In genomic region chr2:136225950-136226835, GRCh38 we compare ENCODE assay signal across 9 cellular contexts.
DNase-seq lines count a peak whose midpoint lies in the region; ATAC-seq and TF ChIP-seq lines count a peak whose summit lies in the region.
"Had no signal": no experiment of that assay in that cellular context is flagged by ENCODE, and none has a peak within 500 bp of the region (broad histone marks: within the 10 kb centered on the region; RNA-seq: fewer than 3 reads in every experiment).

No MANE protein-coding gene starts in this region.

- ATAC-seq in GM19035 (IDR thresholded peaks at IDR 0.05; ENCODE audit: unreplicated experiment) (peak; percentile 72), HG03520 (IDR thresholded peaks at IDR 0.05; ENCODE audit: unreplicated experiment) (peak; percentile 65), GM19397 (IDR thresholded peaks at IDR 0.05; ENCODE audit: unreplicated experiment) (no peak)
- peak; percentile 63 for ATAC-seq in activated naive CD8-positive, alpha-beta T cell treated with anti-CD3 and anti-CD28 coated beads, Interleukin-2, amount 50 U/mL, for 24 hours

- no peak overlapping the region for H4K5ac ChIP-seq in H9 (ENCODE audit: insufficient read length, low read depth, low read length)

- peak overlapping the region; percentile 37 for H3K27ac Mint-ChIP-seq in activated naive CD8-positive, alpha-beta T cell treated with anti-CD3 and anti-CD28 coated beads, Interleukin-2, amount 50 U/mL, for 24 hours
- H3K27ac Mint-ChIP-seq in H9: peak overlapping the region in 1 of 3 experiments; percentile 44; a peak in 1 of 7 replicates
- H3K27ac Mint-ChIP-seq in activated CD4-positive, alpha-beta memory T cell treated with anti-CD3 and anti-CD28 coated beads for 36 hours: no peak overlapping the region

- no peak overlapping the region for H2BK15ac ChIP-seq in H9 (ENCODE audit: low read depth, low read length)

- peak overlapping the region; percentile 4 to 69 (median 51); a peak in 20 of 22 replicates for H3K4me2 ChIP-seq in BLaER1 treated with 17β-estradiol and CSF1 and Interleukin-3, amounts not matched to agents 10 nM and 100 nM
- no peak overlapping the region for H3K4me2 ChIP-seq in H9 (ENCODE audit: insufficient read depth, insufficient read length, low read length)

- H2AK5ac ChIP-seq in H9 (ENCODE audit: insufficient read length, low read length): no peak overlapping the region

- H3K18ac ChIP-seq in H9 (ENCODE audit: insufficient read length, low read depth, low read length): no peak overlapping the region

- no peaks in the 10 kb centered on the region for H3K27me3 Mint-ChIP-seq in activated naive CD8-positive, alpha-beta T cell treated with anti-CD3 and anti-CD28 coated beads, Interleukin-2, amount 50 U/mL, for 24 hours
- H3K27me3 Mint-ChIP-seq in H9 (ENCODE audit: low read depth): no peaks in the 10 kb centered on the region; the same call in 1 of the 2 replicates
- H3K27me3 Mint-ChIP-seq in activated CD4-positive, alpha-beta memory T cell treated with anti-CD3 and anti-CD28 coated beads for 36 hours: no peaks in the 10 kb centered on the region

- no peak overlapping the region for H4K91ac ChIP-seq in H9 (ENCODE audit: insufficient read length, low read depth, low read length)

- no peaks in the 10 kb centered on the region for H3K27me3 ChIP-seq in BLaER1 treated with 17β-estradiol and CSF1 and Interleukin-3, amounts not matched to agents 10 nM and 100 nM
- H3K27me3 ChIP-seq in H9 (ENCODE audit: insufficient read depth, low read length): no peaks in the 10 kb centered on the region

- no peak overlapping the region for H2BK20ac ChIP-seq in H9 (ENCODE audit: low read depth, low read length, poor library complexity, severe bottlenecking)

- H3K9me3 ChIP-seq in BLaER1 treated with 17β-estradiol and CSF1 and Interleukin-3, amounts not matched to agents 10 nM and 100 nM (replicated peaks in 1 of 11): peaks cover 0 to 16% (median 7%) of the 10 kb centered on the region in 11 experiments; a peak in 12 of 22 replicates
- H3K9me3 ChIP-seq in H9 (ENCODE audit: control insufficient read depth, low read depth, low read length): no peaks in the 10 kb centered on the region

- H3T11ph ChIP-seq in H9 (ENCODE audit: low read length): no peak overlapping the region

- peak overlapping the region in 2 of 11 experiments; percentile 11 to 16; a peak in 2 of 22 replicates for H3K27ac ChIP-seq in BLaER1 treated with 17β-estradiol and CSF1 and Interleukin-3, amounts not matched to agents 10 nM and 100 nM
- H3K27ac ChIP-seq in H9 (ENCODE audit: insufficient read length, low read depth, low read length): no peak overlapping the region

- H3K9ac ChIP-seq in BLaER1 treated with 17β-estradiol and CSF1 and Interleukin-3, amounts not matched to agents 10 nM and 100 nM: peak overlapping the region in 1 of 11 experiments; percentile 13; a peak in 1 of 22 replicates
- no peak overlapping the region for H3K9ac ChIP-seq in H9 (ENCODE audit: extremely low read depth, insufficient read length, low read length)

- H4K8ac ChIP-seq in H9 (replicated peaks; ENCODE audit: insufficient read length, low read depth, low read length): no peak overlapping the region

- POLR2A ChIA-PET in activated CD4-positive, alpha-beta memory T cell treated with anti-CD3 and anti-CD28 coated beads for 36 hours (lab: Charles Lee): no interaction called here

- no CpG with 5 or more reads among the region's 7 CpGs for WGBS in H9 (ENCODE audit: extremely low coverage, insufficient read length, low lambda C conversion rate)

- no peak for DNase-seq in activated naive CD8-positive, alpha-beta T cell treated with anti-CD3 and anti-CD28 coated beads, Interleukin-2, amount 50 U/mL, for 24 hours
- DNase-seq in H9 (no peak), OCI-M1 (lab: John Stamatoyannopoulos, UW) (no peak)
- DNase-seq in activated CD4-positive, alpha-beta memory T cell treated with anti-CD3 and anti-CD28 coated beads for 36 hours: no peak
- DNase-seq: stimulated activated CD4-positive, alpha-beta T cell treated with anti-CD3 and anti-CD28 coated beads, Interleukin-4, amount 100 ng/mL, for 24 hours had no signal

- no peak overlapping the region; the same call in 1 of the 2 replicates for H3K14ac ChIP-seq in H9 (ENCODE audit: insufficient read depth, low read length)

- peaks cover 19 to 64% (median 42%) of the 10 kb centered on the region in 10 experiments for H3K4me1 ChIP-seq in BLaER1 treated with 17β-estradiol and CSF1 and Interleukin-3, amounts not matched to agents 10 nM and 100 nM
- H3K4me1 ChIP-seq in H9 (ENCODE audit: insufficient read depth, low read length): peaks cover 9% of the 10 kb centered on the region; the same call in 1 of the 2 replicates

- peaks cover 25% of the 10 kb centered on the region for H3K4me1 Mint-ChIP-seq in activated naive CD8-positive, alpha-beta T cell treated with anti-CD3 and anti-CD28 coated beads, Interleukin-2, amount 50 U/mL, for 24 hours
- peaks cover 5 to 13% of the 10 kb centered on the region in 2 experiments for H3K4me1 Mint-ChIP-seq in H9
- H3K4me1 Mint-ChIP-seq in activated CD4-positive, alpha-beta memory T cell treated with anti-CD3 and anti-CD28 coated beads for 36 hours (ENCODE audit: low read depth): peaks cover 13% of the 10 kb centered on the region

- H3K4me3 Mint-ChIP-seq in activated naive CD8-positive, alpha-beta T cell treated with anti-CD3 and anti-CD28 coated beads, Interleukin-2, amount 50 U/mL, for 24 hours: no peak overlapping the region
- H3K4me3 Mint-ChIP-seq in H9: no peak overlapping the region
- no peak overlapping the region for H3K4me3 Mint-ChIP-seq in activated CD4-positive, alpha-beta memory T cell treated with anti-CD3 and anti-CD28 coated beads for 36 hours

- H3K36me3 ChIP-seq in BLaER1 treated with 17β-estradiol and CSF1 and Interleukin-3, amounts not matched to agents 10 nM and 100 nM: no peaks in the 10 kb centered on the region

- H3K56ac ChIP-seq in H9 (ENCODE audit: insufficient read length, low read depth, low read length): no peak overlapping the region

- H3K23me2 ChIP-seq in H9 (ENCODE audit: insufficient read length, low read depth, low read length, poor library complexity, severe bottlenecking): no peaks in the 10 kb centered on the region

- no peak overlapping the region for H3K4ac ChIP-seq in H9 (ENCODE audit: low read depth, low read length)

- no peak overlapping the region for H2BK12ac ChIP-seq in H9 (ENCODE audit: insufficient read length, low read depth, low read length)

- no peak overlapping the region for H3K4me3 ChIP-seq in BLaER1 treated with 17β-estradiol and CSF1 and Interleukin-3, amounts not matched to agents 10 nM and 100 nM

- no peak for TF ChIP-seq CTCF in H9 (conservative IDR thresholded peaks at IDR 0.05)

- H2BK5ac ChIP-seq in H9 (ENCODE audit: insufficient read length, low read length): no peak overlapping the region

- intact Hi-C loops in activated CD4-positive, alpha-beta memory T cell treated with anti-CD3 and anti-CD28 coated beads for 36 hours (cut with micrococcal nuclease): loop anchor here (1.0 kb wide), 1 partner anchor 9 kb away; no protein-coding TSS in a partner anchor

- CTCF ChIA-PET in activated CD4-positive, alpha-beta memory T cell treated with anti-CD3 and anti-CD28 coated beads for 36 hours (lab: Charles Lee): interaction anchor here (0.8 to 1.2 kb wide), 2 partner anchors 14 to 21 kb away, joined by 3 read pairs; no protein-coding TSS in a partner anchor

- H3K9me3 Mint-ChIP-seq in activated naive CD8-positive, alpha-beta T cell treated with anti-CD3 and anti-CD28 coated beads, Interleukin-2, amount 50 U/mL, for 24 hours: no peaks in the 10 kb centered on the region
- peaks cover 0 to 8% of the 10 kb centered on the region in 2 experiments; a peak in 2 of 5 replicates for H3K9me3 Mint-ChIP-seq in H9
- H3K9me3 Mint-ChIP-seq in activated CD4-positive, alpha-beta memory T cell treated with anti-CD3 and anti-CD28 coated beads for 36 hours: peaks cover 4% of the 10 kb centered on the region

- no peak overlapping the region for H2BK120ac ChIP-seq in H9 (ENCODE audit: low read depth, low read length, poor library complexity, severe bottlenecking)

- H3K23ac ChIP-seq in H9 (ENCODE audit: insufficient read length, low read depth, low read length): no peak overlapping the region

- H3K79me2 ChIP-seq in H9 (ENCODE audit: insufficient read depth, low read length): no peaks in the 10 kb centered on the region

- H3K79me1 ChIP-seq in H9 (ENCODE audit: insufficient read depth, low read depth, low read length, poor library complexity, severe bottlenecking): no peaks in the 10 kb centered on the region

- no peak overlapping the region for H2AFZ ChIP-seq in H9 (ENCODE audit: low read length)

- H3K36me3 Mint-ChIP-seq in activated naive CD8-positive, alpha-beta T cell treated with anti-CD3 and anti-CD28 coated beads, Interleukin-2, amount 50 U/mL, for 24 hours (ENCODE audit: low read depth): no peaks in the 10 kb centered on the region
- no peaks in the 10 kb centered on the region; a peak in 1 of 7 replicates for H3K36me3 Mint-ChIP-seq in H9 (ENCODE audit: insufficient read depth in 1 of 3, low read depth in 3 of 3)
- H3K36me3 Mint-ChIP-seq in activated CD4-positive, alpha-beta memory T cell treated with anti-CD3 and anti-CD28 coated beads for 36 hours: no peaks in the 10 kb centered on the region

- no peaks in the 10 kb centered on the region for H4K20me1 ChIP-seq in BLaER1 treated with 17β-estradiol and CSF1 and Interleukin-3, amounts not matched to agents 10 nM and 100 nM
- H4K20me1 ChIP-seq in H9 (ENCODE audit: control insufficient read depth, insufficient read depth, insufficient read length): no peaks in the 10 kb centered on the region
